16 cellular contexts compared by ENCODE assay signal in genomic region chr11:126700773-126701554, GRCh38.
DNase-seq lines count a peak whose midpoint lies in the region; ATAC-seq and TF ChIP-seq lines count a peak whose summit lies in the region.
"Had no signal": no experiment of that assay in that cellular context is flagged by ENCODE, and none has a peak within 500 bp of the region (broad histone marks: within the 10 kb centered on the region; RNA-seq: fewer than 3 reads in every experiment).

No MANE protein-coding gene starts in this region.

- TF ChIP-seq CTCF in GM06990 (IDR thresholded peaks at IDR 0.05; ENCODE audit: insufficient read depth, low read length, poor library complexity, severe bottlenecking) = no peak
- TF ChIP-seq CTCF in omental fat pad (IDR thresholded peaks at IDR 0.05) = no peak
- no peak for TF ChIP-seq CTCF in mesothelial cell of epicardium (IDR thresholded peaks at IDR 0.05; ENCODE audit: unreplicated experiment)
- TF ChIP-seq CTCF in heart left ventricle (IDR thresholded peaks at IDR 0.05) = no peak

- H3K36me3 ChIP-seq in GM06990 (ENCODE audit: control insufficient read depth, insufficient read depth, low read length) (no peaks in the 10 kb centered on the region), heart left ventricle (no peaks in the 10 kb centered on the region)
- H3K36me3 ChIP-seq: spleen had no signal

- H3K4me1 ChIP-seq in heart left ventricle = no peaks in the 10 kb centered on the region

- intact Hi-C loops in heart left ventricle (cut with DNase I) = no loop called here

- no peak for TF ChIP-seq POLR2A in heart left ventricle (IDR thresholded peaks at IDR 0.05)

- H3K27ac ChIP-seq in cingulate gyrus (ENCODE audit: low read depth, low read length) = peak overlapping the region; percentile 71
- no peak overlapping the region for H3K27ac ChIP-seq in heart left ventricle
- H3K27ac ChIP-seq: hepatocyte, spleen had no signal

- peaks cover 4% of the 10 kb centered on the region for H3K9me3 Mint-ChIP-seq in mesothelial cell of epicardium
- H3K9me3 Mint-ChIP-seq: activated naive CD4-positive, alpha-beta T cell treated with anti-CD3 and anti-CD28 coated beads for 36 hours had no signal

- DNase-seq in GM06990 (ENCODE audit: extremely low read depth, insufficient read length) = peak; percentile 55
- no peak for DNase-seq in omental fat pad (ENCODE audit: low spot score)
- DNase-seq in NCI-H446 treated with DMSO at 0.1 percent for 48 hours (lab: John Stamatoyannopoulos, UW) = no peak
- no peak for DNase-seq in mesothelial cell of epicardium (ENCODE audit: low spot score in 2 of 2, unreplicated experiment in 2 of 2)
- DNase-seq in heart left ventricle = no peak
- DNase-seq: activated CD4-positive, alpha-beta T cell treated with anti-CD3 and anti-CD28 coated beads for 36 hours; activated naive CD4-positive, alpha-beta T cell treated with anti-CD3 and anti-CD28 coated beads for 36 hours; GDM1; Karpas-422; NCI-H345; SK-N-SH; spleen had no signal

- peaks cover 16% of the 10 kb centered on the region for H3K4me1 Mint-ChIP-seq in mesothelial cell of epicardium
- H3K4me1 Mint-ChIP-seq: activated CD4-positive, alpha-beta T cell treated with anti-CD3 and anti-CD28 coated beads for 36 hours had no signal

- H3K4me3 ChIP-seq in GM06990 (replicated peaks; ENCODE audit: low read depth, low read length) = no peak overlapping the region
- H3K4me3 ChIP-seq in heart left ventricle = no peak overlapping the region
- H3K4me3 ChIP-seq: hepatocyte, spleen had no signal

- H3K27ac Mint-ChIP-seq in mesothelial cell of epicardium = no peak overlapping the region
- H3K27ac Mint-ChIP-seq: activated CD4-positive, alpha-beta T cell treated with anti-CD3 and anti-CD28 coated beads for 36 hours; activated naive CD4-positive, alpha-beta T cell treated with anti-CD3 and anti-CD28 coated beads for 36 hours had no signal

- peaks cover 21% of the 10 kb centered on the region for H3K27me3 Mint-ChIP-seq in mesothelial cell of epicardium (ENCODE audit: low read depth)

- H3K9me3 ChIP-seq in heart left ventricle = no peaks in the 10 kb centered on the region
- H3K9me3 ChIP-seq: SK-N-SH, spleen had no signal

- H3K27me3 ChIP-seq in GM06990 (replicated peaks; ENCODE audit: control insufficient read depth, insufficient read depth, low read length) = no peaks in the 10 kb centered on the region; the same call in none of the 2 replicates
- H3K27me3 ChIP-seq in heart left ventricle = peaks cover 0 to 10% (median 0%) of the 10 kb centered on the region in 9 donors

- no peaks in the 10 kb centered on the region for H3K36me3 Mint-ChIP-seq in mesothelial cell of epicardium

- 73 to 83% (median 81%) methylated on average over 9 of the region's 9 CpGs for WGBS in heart left ventricle, 4 donors

- ATAC-seq in GM19455 (IDR thresholded peaks at IDR 0.05; ENCODE audit: unreplicated experiment) (peak; percentile 54), HG03060 (IDR thresholded peaks at IDR 0.05; ENCODE audit: low read depth, unreplicated experiment) (peak; percentile 84), omental fat pad (ENCODE audit: low FRiP score) (no peak), heart left ventricle (no peak)
- ATAC-seq: activated CD4-positive, alpha-beta T cell treated with anti-CD3 and anti-CD28 coated beads for 36 hours had no signal

- no peak overlapping the region for H3K4me3 Mint-ChIP-seq in mesothelial cell of epicardium
- H3K4me3 Mint-ChIP-seq: activated CD4-positive, alpha-beta T cell treated with anti-CD3 and anti-CD28 coated beads for 36 hours; activated naive CD4-positive, alpha-beta T cell treated with anti-CD3 and anti-CD28 coated beads for 36 hours had no signal

Comparison
In these comparisons a context has a peak if more than half of its experiments do, and no peak if none do; other contexts are left out.
1. ATAC-seq: peak in GM19455 (single experiment) and HG03060 (single experiment); none in omental fat pad (single experiment) and heart left ventricle (0 of 4).